9 cellular contexts compared by ENCODE assay signal in genomic region chr13:101144808-101145419, GRCh38.
DNase-seq lines count a peak whose midpoint lies in the region; ATAC-seq and TF ChIP-seq lines count a peak whose summit lies in the region.
"Had no signal": no experiment of that assay in that cellular context is flagged by ENCODE, and none has a peak within 500 bp of the region (broad histone marks: within the 10 kb centered on the region; RNA-seq: fewer than 3 reads in every experiment).

No MANE protein-coding gene starts in this region.

- H3K4me1 ChIP-seq in PC-9 (replicated peaks; ENCODE audit: insufficient read depth): peaks cover 15% of the 10 kb centered on the region
- H3K4me1 ChIP-seq in naive thymus-derived CD4-positive, alpha-beta T cell (ENCODE audit: control insufficient read depth in 2 of 2, insufficient read depth in 2 of 2, low read length in 2 of 2): no peaks in the 10 kb centered on the region

- no peaks in the 10 kb centered on the region for H3K27me3 ChIP-seq in PC-9 (ENCODE audit: insufficient read depth, low read depth)
- no peaks in the 10 kb centered on the region for H3K27me3 ChIP-seq in dorsolateral prefrontal cortex
- no peaks in the 10 kb centered on the region for H3K27me3 ChIP-seq in naive thymus-derived CD4-positive, alpha-beta T cell (ENCODE audit: control insufficient read depth in 2 of 2, insufficient read depth in 2 of 2, low read length in 2 of 2)

- CTCF ChIA-PET in activated CD4-positive, alpha-beta T cell treated with anti-CD3 and anti-CD28 coated beads for 36 hours (lab: Charles Lee): interaction anchor here (0.6 to 2.8 kb wide), 46 partner anchors 9 to 1677 kb away, joined by 3 to 24 read pairs (median 3); no protein-coding TSS in a partner anchor
- CTCF ChIA-PET in PC-9 (lab: Charles Lee): interaction anchor here (0.6 to 2.5 kb wide), 3 partner anchors 612 to 1411 kb away, joined by 3 to 11 read pairs (median 4); no protein-coding TSS in a partner anchor
- CTCF ChIA-PET in naive thymus-derived CD4-positive, alpha-beta T cell (lab: Charles Lee): interaction anchor here (0.8 to 2.8 kb wide), 7 partner anchors 11 to 1475 kb away, joined by 3 to 14 read pairs (median 3); no protein-coding TSS in a partner anchor

- no peak overlapping the region for H3K27ac Mint-ChIP-seq in activated CD4-positive, alpha-beta T cell treated with anti-CD3 and anti-CD28 coated beads for 36 hours
- no peak overlapping the region for H3K27ac Mint-ChIP-seq in naive thymus-derived CD4-positive, alpha-beta T cell

- H3K36me3 ChIP-seq in PC-9 (ENCODE audit: low read depth): no peaks in the 10 kb centered on the region
- no peaks in the 10 kb centered on the region for H3K36me3 ChIP-seq in naive thymus-derived CD4-positive, alpha-beta T cell (ENCODE audit: control insufficient read depth in 2 of 3, insufficient read depth in 3 of 3, low read length in 3 of 3)

- no peaks in the 10 kb centered on the region for H3K9me3 ChIP-seq in PC-9 (ENCODE audit: insufficient read depth, low read depth)
- H3K9me3 ChIP-seq in naive thymus-derived CD4-positive, alpha-beta T cell (ENCODE audit: control insufficient read depth in 2 of 3, low read length in 3 of 3): no peaks in the 10 kb centered on the region

- intact Hi-C loops in activated CD4-positive, alpha-beta T cell treated with anti-CD3 and anti-CD28 coated beads for 36 hours (cut with DNase I, micrococcal nuclease): loop anchor here (1.0 to 10.0 kb wide), 8 partner anchors 367 to 1412 kb away; no protein-coding TSS in a partner anchor
- intact Hi-C loops in PC-9 (cut with micrococcal nuclease; ENCODE audit: unreplicated experiment) (loop anchor here (1.0 to 10.0 kb wide), 5 partner anchors 306 to 1700 kb away; partner anchors contain the start of gene ERCC5), dorsolateral prefrontal cortex (cut with DNase I) (loop anchor here (2.0 to 10.0 kb wide), 4 partner anchors 330 to 770 kb away; no protein-coding TSS in a partner anchor)
- intact Hi-C loops in naive thymus-derived CD4-positive, alpha-beta T cell (cut with micrococcal nuclease): loop anchor here (1.0 to 10.0 kb wide), 11 partner anchors 150 to 1702 kb away; partner anchors contain the start of gene ERCC5 (in 2 of the 2)

- H3K4me1 Mint-ChIP-seq in activated CD4-positive, alpha-beta T cell treated with anti-CD3 and anti-CD28 coated beads for 36 hours: no peaks in the 10 kb centered on the region
- no peaks in the 10 kb centered on the region for H3K4me1 Mint-ChIP-seq in naive thymus-derived CD4-positive, alpha-beta T cell
- H3K4me1 Mint-ChIP-seq: central memory CD8-positive, alpha-beta T cell had no signal

- no TSS peak for BruUV-seq in PC-9 (replicated peaks; lab: Mats Ljungman, UMichigan)

- no peaks in the 10 kb centered on the region for H3K79me2 ChIP-seq in PC-9 (ENCODE audit: low read depth)

- H4K20me1 ChIP-seq in PC-9 (ENCODE audit: insufficient read depth): no peaks in the 10 kb centered on the region; the same call in 1 of the 2 replicates

- H3K4me2 ChIP-seq in PC-9: no peak overlapping the region

- TF ChIP-seq CTCF in PC-9 (conservative IDR thresholded peaks at IDR 0.05) (peak; percentile 87), dorsolateral prefrontal cortex (IDR thresholded peaks at IDR 0.05 in 54 of 56, conservative IDR thresholded peaks at IDR 0.05 in 2 of 56; ENCODE audit: low read depth in 1 of 56, partially characterized antibody in 56 of 56) (peak; percentile 65 to 94 (median 80))

- no peak overlapping the region for H2AFZ ChIP-seq in PC-9

- no peak overlapping the region for H3K27ac ChIP-seq in PC-9
- no peak overlapping the region for H3K27ac ChIP-seq in dorsolateral prefrontal cortex
- no peak overlapping the region for H3K27ac ChIP-seq in naive thymus-derived CD4-positive, alpha-beta T cell (ENCODE audit: low read depth, low read length)

- H3K9me2 ChIP-seq in PC-9 (ENCODE audit: insufficient read depth): no peaks in the 10 kb centered on the region

- H3K4me3 ChIP-seq in PC-9: no peak overlapping the region
- no peak overlapping the region for H3K4me3 ChIP-seq in dorsolateral prefrontal cortex
- no peak overlapping the region for H3K4me3 ChIP-seq in naive thymus-derived CD4-positive, alpha-beta T cell (ENCODE audit: low read length)

- H3K9me3 Mint-ChIP-seq in activated CD4-positive, alpha-beta T cell treated with anti-CD3 and anti-CD28 coated beads for 36 hours (ENCODE audit: low read depth): no peaks in the 10 kb centered on the region
- H3K9me3 Mint-ChIP-seq in naive thymus-derived CD4-positive, alpha-beta T cell: no peaks in the 10 kb centered on the region
- H3K9me3 Mint-ChIP-seq: central memory CD8-positive, alpha-beta T cell had no signal

- no peak overlapping the region for H3K4me3 Mint-ChIP-seq in activated CD4-positive, alpha-beta T cell treated with anti-CD3 and anti-CD28 coated beads for 36 hours
- H3K4me3 Mint-ChIP-seq in naive thymus-derived CD4-positive, alpha-beta T cell: no peak overlapping the region
- H3K4me3 Mint-ChIP-seq: central memory CD8-positive, alpha-beta T cell had no signal

- no peaks in the 10 kb centered on the region for H3F3A ChIP-seq in PC-9 (ENCODE audit: insufficient read depth, low read depth)

- peaks cover 28% of the 10 kb centered on the region for H3K27me3 Mint-ChIP-seq in activated CD4-positive, alpha-beta T cell treated with anti-CD3 and anti-CD28 coated beads for 36 hours
- peaks cover 7 to 48% (median 40%) of the 10 kb centered on the region in 5 donors for H3K27me3 Mint-ChIP-seq in naive thymus-derived CD4-positive, alpha-beta T cell

- ATAC-seq in activated CD4-positive, alpha-beta T cell treated with anti-CD3 and anti-CD28 coated beads for 36 hours: no peak
- peak; percentile 74 for ATAC-seq in GM19452 (IDR thresholded peaks at IDR 0.05; ENCODE audit: unreplicated experiment)
- ATAC-seq in naive thymus-derived CD4-positive, alpha-beta T cell: peak; percentile 63

- peak; percentile 18 for DNase-seq in activated CD4-positive, alpha-beta T cell treated with anti-CD3 and anti-CD28 coated beads for 36 hours
- no peak for DNase-seq in activated CD4-positive, alpha-beta T cell treated with anti-CD3 and anti-CD28 coated beads, Interleukin-2, amount 50 U/mL, for 1 hour
- peak; percentile 41 for DNase-seq in HT1080 (ENCODE audit: low read depth)
- peak; percentile 7 to 57 for DNase-seq in PC-9
- DNase-seq in dorsolateral prefrontal cortex: no peak
- peak in 7 of 9 donors; percentile 17 to 48 (median 33) for DNase-seq in naive thymus-derived CD4-positive, alpha-beta T cell
- no peak for DNase-seq in islet precursor cell

- no peaks in the 10 kb centered on the region for H3K36me3 Mint-ChIP-seq in activated CD4-positive, alpha-beta T cell treated with anti-CD3 and anti-CD28 coated beads for 36 hours (ENCODE audit: low read depth)
- no peaks in the 10 kb centered on the region for H3K36me3 Mint-ChIP-seq in naive thymus-derived CD4-positive, alpha-beta T cell

- POLR2A ChIA-PET in activated CD4-positive, alpha-beta T cell treated with anti-CD3 and anti-CD28 coated beads for 36 hours (lab: Charles Lee): no interaction called here
- POLR2A ChIA-PET in PC-9 (lab: Charles Lee; ENCODE audit: unreplicated experiment): interaction anchor here (0.6 to 0.7 kb wide), 2 partner anchors 280 to 945 kb away, joined by 4 to 5 read pairs; no protein-coding TSS in a partner anchor
- POLR2A ChIA-PET in naive thymus-derived CD4-positive, alpha-beta T cell (lab: Charles Lee): interaction anchor here (1.3 kb wide), 1 partner anchor 596 kb away, joined by 3 read pairs; no protein-coding TSS in a partner anchor

Comparison
In these comparisons a context has a peak if more than half of its experiments do, and no peak if none do; other contexts are left out.
1. DNase-seq: peak in activated CD4-positive, alpha-beta T cell treated with anti-CD3 and anti-CD28 coated beads for 36 hours (single experiment), HT1080 (single experiment), PC-9 (2 of 2) and naive thymus-derived CD4-positive, alpha-beta T cell (7 of 9); none in activated CD4-positive, alpha-beta T cell treated with anti-CD3 and anti-CD28 coated beads, Interleukin-2, amount 50 U/mL, for 1 hour (single experiment), dorsolateral prefrontal cortex (0 of 10) and islet precursor cell (single experiment).